Comparison of ENCODE assay signal across 9 cellular contexts in genomic region chr16:4765511-4766474, GRCh38. TPM values are rescaled to one million over a fixed set of nuclear protein-coding genes. Genes with fewer than 3 reads are reported as not detected.
DNase-seq lines count a peak whose midpoint lies in the region; ATAC-seq and TF ChIP-seq lines count a peak whose summit lies in the region.
"Had no signal": no experiment of that assay in that cellular context is flagged by ENCODE, and none has a peak within 500 bp of the region (broad histone marks: within the 10 kb centered on the region; RNA-seq: fewer than 3 reads in every experiment).

No MANE protein-coding gene starts in this region.

- peaks cover 10% of the 10 kb centered on the region for H3K4me1 Mint-ChIP-seq in Caco-2 (ENCODE audit: low read depth, unreplicated experiment)

- peak overlapping the region; percentile 81; the same call in 1 of the 2 replicates for H2AFZ ChIP-seq in PC-9
- H2AFZ ChIP-seq in osteoblast (ENCODE audit: low read length) = peak overlapping the region; percentile 83

- DNase-seq in Caco-2 = no peak
- no peak for DNase-seq in PC-9
- no peak for DNase-seq in epithelial cell of esophagus (ENCODE audit: low read depth)
- peak; percentile 79 for DNase-seq in osteoblast (ENCODE audit: insufficient read length, low spot score, missing footprints)
- DNase-seq in GDM1 (lab: John Stamatoyannopoulos, UW) = no peak
- no peak for DNase-seq in erythroblast (lab: John Stamatoyannopoulos, UW)
- no peak for DNase-seq in NOMO-1 (lab: John Stamatoyannopoulos, UW; ENCODE audit: unreplicated experiment in 2 of 2)

- H3K27me3 Mint-ChIP-seq in Caco-2 (ENCODE audit: insufficient read depth, unreplicated experiment) = no peaks in the 10 kb centered on the region

- TF ChIP-seq POLR2A in erythroblast (IDR thresholded peaks at IDR 0.05; ENCODE audit: low read length) = no peak

- H3K4me3 Mint-ChIP-seq in Caco-2 (ENCODE audit: unreplicated experiment) = peak overlapping the region; percentile 77

- H3K4me3 ChIP-seq in Caco-2 (ENCODE audit: low read depth, low read length) (peak overlapping the region; percentile 77), PC-9 (peak overlapping the region; percentile 70), epithelial cell of esophagus (ENCODE audit: low read length) (peak overlapping the region; percentile 86), osteoblast (ENCODE audit: insufficient read depth, low read length) (peak overlapping the region; percentile 99)

- H3K27ac Mint-ChIP-seq in Caco-2 (ENCODE audit: unreplicated experiment) = no peak overlapping the region

- H3K27ac ChIP-seq in PC-9 (no peak overlapping the region), osteoblast (ENCODE audit: low read depth, low read length) (peak overlapping the region; percentile 83)

- H3K4me2 ChIP-seq in PC-9 (peak overlapping the region; percentile 89), osteoblast (ENCODE audit: insufficient read depth, low read length) (peak overlapping the region; percentile 80)

- CTCF ChIA-PET in Caco-2 (lab: Charles Lee) (no interaction called here), PC-9 (lab: Charles Lee) (interaction anchor here (0.6 kb wide), 2 partner anchors 82 to 141 kb away, joined by 3 read pairs; partner anchors contain the start of gene MGRN1)

- H3K36me3 ChIP-seq in Caco-2 (ENCODE audit: control insufficient read depth, insufficient read depth, low read length) (0 out of 2 replicates have a peak, but pooled peaks cover 2% of the 10 kb centered on the region), PC-9 (ENCODE audit: low read depth) (no peaks in the 10 kb centered on the region), osteoblast (ENCODE audit: insufficient read depth, low read length) (peaks cover 37% of the 10 kb centered on the region)

- intact Hi-C loops in Caco-2 (cut with micrococcal nuclease; ENCODE audit: unreplicated experiment) (loop anchor here (2.0 kb wide), 1 partner anchor 73 kb away; the partner anchor contains the start of gene NUDT16L1), PC-9 (cut with micrococcal nuclease; ENCODE audit: unreplicated experiment) (loop anchor here (5.0 kb wide), 1 partner anchor 192 kb away; the partner anchor contains the start of gene SEC14L5)

- H3K79me2 ChIP-seq in PC-9 (ENCODE audit: low read depth) (peaks cover 17% of the 10 kb centered on the region), osteoblast (ENCODE audit: insufficient read depth, low read length) (peaks cover 34% of the 10 kb centered on the region)

- no peaks in the 10 kb centered on the region for H3K9me3 Mint-ChIP-seq in Caco-2 (ENCODE audit: unreplicated experiment)

- H4K20me1 ChIP-seq in PC-9 (ENCODE audit: insufficient read depth) = no peaks in the 10 kb centered on the region
- peaks cover 4% of the 10 kb centered on the region for H4K20me1 ChIP-seq in osteoblast (ENCODE audit: insufficient read depth, low read length)

- H3K4me1 ChIP-seq in Caco-2 = peaks cover 10% of the 10 kb centered on the region; the same call in 1 of the 2 replicates
- H3K4me1 ChIP-seq in PC-9 (replicated peaks; ENCODE audit: insufficient read depth) = peaks cover 10% of the 10 kb centered on the region
- peaks cover 20% of the 10 kb centered on the region for H3K4me1 ChIP-seq in osteoblast (ENCODE audit: insufficient read depth, low read length)

- H3K9me2 ChIP-seq in PC-9 (ENCODE audit: insufficient read depth) = no peaks in the 10 kb centered on the region

- no peak for ATAC-seq in GM19328 (IDR thresholded peaks at IDR 0.05; ENCODE audit: unreplicated experiment)

- peaks cover 32% of the 10 kb centered on the region for H3K36me3 Mint-ChIP-seq in Caco-2 (ENCODE audit: insufficient read depth, unreplicated experiment)

- H3K9me3 ChIP-seq in Caco-2 (no peaks in the 10 kb centered on the region), PC-9 (ENCODE audit: insufficient read depth, low read depth) (no peaks in the 10 kb centered on the region), osteoblast (ENCODE audit: low read depth, low read length) (no peaks in the 10 kb centered on the region)

- BruUV-seq in Caco-2 (replicated peaks; lab: Mats Ljungman, UMichigan) (TSS peak; percentile 15), PC-9 (replicated peaks; lab: Mats Ljungman, UMichigan) (no TSS peak)

- H3K27me3 ChIP-seq in Caco-2 (replicated peaks; ENCODE audit: control insufficient read depth, insufficient read depth, low read length) (no peaks in the 10 kb centered on the region), PC-9 (ENCODE audit: insufficient read depth, low read depth) (no peaks in the 10 kb centered on the region), osteoblast (ENCODE audit: insufficient read depth, low read length) (no peaks in the 10 kb centered on the region)

- TF ChIP-seq CTCF in Caco-2 (IDR thresholded peaks at IDR 0.05; ENCODE audit: insufficient read depth in 1 of 2, low read depth in 1 of 2, low read length in 1 of 2, severe bottlenecking in 1 of 2, unreplicated experiment in 1 of 2) (no peak), PC-9 (conservative IDR thresholded peaks at IDR 0.05) (no peak), epithelial cell of esophagus (IDR thresholded peaks at IDR 0.05; ENCODE audit: insufficient read depth, low read depth, low read length, missing control alignments) (no peak), osteoblast (IDR thresholded peaks at IDR 0.05; ENCODE audit: extremely low read depth, low read depth, low read length) (no peak)

- peaks cover 11% of the 10 kb centered on the region; the same call in 1 of the 2 replicates for H3F3A ChIP-seq in PC-9 (ENCODE audit: insufficient read depth, low read depth)

- POLR2A ChIA-PET in Caco-2 (lab: Charles Lee) = interaction anchor here (0.5 kb wide), 1 partner anchor 26 kb away, joined by 7 read pairs; no protein-coding TSS in a partner anchor
- POLR2A ChIA-PET in PC-9 (lab: Charles Lee; ENCODE audit: unreplicated experiment) = interaction anchor here (0.6 kb wide), 1 partner anchor 32 kb away, joined by 8 read pairs; the partner anchor contains the start of genes ANKS3 and DNAAF8

RNA-seq across cellular contexts. Expression of gene ZNF500, which starts 1.2 kb away (rescaled TPM):
- total RNA-seq in Caco-2 (2022) = 12.9 and 13.3 TPM in 2 replicates
- total RNA-seq in PC-9 (2021) = 28.8 and 29.2 TPM in 2 replicates
- total RNA-seq in osteoblast = 14.5 and 16.2 TPM in 2 replicates

RNA-seq across cellular contexts. Expression of gene SEPTIN12, which starts 22.4 kb away (rescaled TPM):
- not detected in 2 replicates for total RNA-seq in Caco-2 (2022)
- total RNA-seq in PC-9 (2021) = not detected in 2 replicates
- not detected in 2 replicates for total RNA-seq in osteoblast
- total RNA-seq: mucosa of gallbladder had no signal

RNA-seq across cellular contexts. Expression of gene SMIM22, which starts 29.4 kb away (rescaled TPM):
- not detected in 2 replicates for total RNA-seq in Caco-2 (2022)
- total RNA-seq in PC-9 (2021) = 134 and 182 TPM in 2 replicates
- not detected in 2 replicates for total RNA-seq in osteoblast

RNA-seq across cellular contexts. Expression of gene DNAAF8, which starts 31.5 kb away (rescaled TPM):
- 0.54 TPM in 1 of 2 replicates, not detected in the other for total RNA-seq in Caco-2 (2022)
- total RNA-seq in PC-9 (2021) = 1.8 and 2.4 TPM in 2 replicates
- total RNA-seq in osteoblast = 1.1 and 2.7 TPM in 2 replicates

RNA-seq across cellular contexts. Expression of gene ANKS3, which starts 31.7 kb away (rescaled TPM):
- total RNA-seq in Caco-2 (2022) (27.4 and 28.1 TPM in 2 replicates), PC-9 (2021) (32.8 and 35.0 TPM in 2 replicates), osteoblast (31.2 and 39.4 TPM in 2 replicates)

Comparison
In these comparisons a context has a peak if more than half of its experiments do, and no peak if none do; other contexts are left out.
1. RNA of gene SMIM22, which starts 29.4 kb away (total RNA-seq): 134 to 182 TPM in PC-9; not detected in Caco-2 and not detected in osteoblast; every median in the first group is over 10 times any median in the second.
2. Peak in every context shown above with its lines, with median percentiles within 50 percentile points of each other: H3K4me3 ChIP-seq.